Comparison of ENCODE assay signal across 9 cellular contexts in the genomic region with DNA sequence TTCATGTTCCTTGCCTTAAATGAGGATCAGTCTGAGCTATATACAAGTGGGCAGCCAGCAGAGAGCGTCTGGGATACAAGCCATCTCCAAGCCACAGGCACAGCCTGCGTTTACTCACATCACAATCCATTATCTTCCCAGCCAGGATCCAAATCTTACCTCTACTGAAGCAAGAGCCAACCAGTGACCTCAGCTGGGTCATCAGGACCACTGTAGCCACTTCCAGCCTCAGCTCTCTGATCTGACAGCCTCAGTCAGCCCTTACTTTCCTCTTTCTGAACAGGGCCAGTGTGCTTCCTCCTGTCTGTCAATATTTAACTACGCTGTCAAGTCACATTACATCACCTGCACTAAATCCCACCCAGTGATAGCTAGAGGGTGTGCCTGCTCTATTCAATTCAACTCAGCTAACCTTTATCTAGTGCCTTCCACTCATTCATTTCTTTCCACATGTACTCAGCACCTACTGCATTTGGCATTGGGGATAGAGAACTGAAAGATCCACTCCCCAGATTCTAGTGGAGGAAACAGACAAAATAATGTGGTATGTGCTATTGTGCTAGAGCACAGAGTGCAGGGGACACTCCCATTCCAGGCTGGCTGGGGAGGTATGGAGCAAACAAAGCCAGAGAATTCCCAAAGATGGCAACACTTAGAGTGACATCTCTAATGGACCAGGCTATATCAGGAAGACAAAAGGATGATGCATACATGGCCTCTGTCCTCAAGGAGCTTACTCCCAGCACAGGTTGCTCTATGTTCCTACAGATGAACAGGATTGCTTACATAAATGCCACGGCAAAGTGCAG.
DNase-seq lines count a peak whose midpoint lies in the region; ATAC-seq, FAIRE-seq and TF ChIP-seq lines count a peak whose summit lies in the region.
"Had no signal": no experiment of that assay in that cellular context is flagged by ENCODE, and none has a peak within 500 bp of the region (broad histone marks: within the 10 kb centered on the region; RNA-seq: fewer than 3 reads in every experiment).

No MANE protein-coding gene starts in this region.

- peak; percentile 93 for ATAC-seq in GM18498 (IDR thresholded peaks at IDR 0.05; ENCODE audit: unreplicated experiment)
- peak; percentile 93 for ATAC-seq in HG02642 (IDR thresholded peaks at IDR 0.05; ENCODE audit: poor library complexity, unreplicated experiment)
- ATAC-seq: HCT116 had no signal

- H3K36me3 ChIP-seq in iPS-18a (ENCODE audit: control insufficient read depth, low read depth, low read length) (no peaks in the 10 kb centered on the region), vagina (no peaks in the 10 kb centered on the region)

- FAIRE-seq in GM12892 (lab: Jason Lieb, UNC): no peak

- no peak overlapping the region for H3K9ac ChIP-seq in iPS-18a (ENCODE audit: low read length)

- H3K4me3 ChIP-seq in iPS-18a (ENCODE audit: low read length) (peak overlapping the region; percentile 19), vagina (no peak overlapping the region)

- intact Hi-C loops in vagina (cut with DNase I): no loop called here

- no peak for TF ChIP-seq CTCF in vagina (IDR thresholded peaks at IDR 0.05)

- H3K27me3 ChIP-seq in iPS-18a (ENCODE audit: control insufficient read depth, insufficient read depth, low read length): no peaks in the 10 kb centered on the region
- no peaks in the 10 kb centered on the region for H3K27me3 ChIP-seq in vagina

- DNase-seq in NCI-H345 (lab: John Stamatoyannopoulos, UW) (peak; percentile 63), epidermal melanocyte (ENCODE audit: insufficient read length, low spot score) (no peak), GM12892 (ENCODE audit: insufficient read length) (no peak), vagina (ENCODE audit: extremely low spot score in 2 of 2) (no peak), SIG-M5 treated with dmso at 0.1 percent for 504 hours (lab: John Stamatoyannopoulos, UW; ENCODE audit: unreplicated experiment) (no peak)

- H3K4me1 ChIP-seq in iPS-18a (ENCODE audit: control insufficient read depth, low read depth, low read length): peaks cover 63% of the 10 kb centered on the region
- no peaks in the 10 kb centered on the region for H3K4me1 ChIP-seq in vagina

- H3K27ac ChIP-seq in iPS-18a (ENCODE audit: low read length) (no peak overlapping the region), vagina (no peak overlapping the region)

- H3K9me3 ChIP-seq in iPS-18a (ENCODE audit: control insufficient read depth, low read depth, low read length) (no peaks in the 10 kb centered on the region), vagina (no peaks in the 10 kb centered on the region)

- TF ChIP-seq POLR2A in GM12892 (IDR thresholded peaks at IDR 0.05; ENCODE audit: low read depth, low read length) (no peak), vagina (IDR thresholded peaks at IDR 0.05) (no peak)
